Comparison of ENCODE assay signal across 1 cellular context in genomic region chr3:65833761-65834505, GRCh38.
TF ChIP-seq lines count a peak whose summit lies in the region.

No MANE protein-coding gene starts in this region.

TF ChIP-seq in SK-N-SH treated with all-trans-retinoic acid at 6 μM for 48 hours, 23 proteins besides CTCF, POLR2A, EP300 and RAD21 (continued from another document):
- no peak for TF ChIP-seq CSRNP3 (CRISPR knock-in tag; IDR thresholded peaks at IDR 0.05)
TF ChIP-seq in SK-N-SH treated with all-trans-retinoic acid at 6 μM for 48 hours: peak in this region for 0.
